21 cellular contexts compared by ENCODE assay signal in genomic region chr4:67546971-67547370, GRCh38. TPM values are rescaled to one million over a fixed set of nuclear protein-coding genes. Genes with fewer than 3 reads are reported as not detected.
DNase-seq lines count a peak whose midpoint lies in the region; ATAC-seq and TF ChIP-seq lines count a peak whose summit lies in the region.
"Had no signal": no experiment of that assay in that cellular context is flagged by ENCODE, and none has a peak within 500 bp of the region (broad histone marks: within the 10 kb centered on the region; RNA-seq: fewer than 3 reads in every experiment).

No MANE protein-coding gene starts in this region.

- H3K9me3 Mint-ChIP-seq in neural progenitor cell (no peaks in the 10 kb centered on the region), Caco-2 (ENCODE audit: unreplicated experiment) (no peaks in the 10 kb centered on the region)
- H3K9me3 Mint-ChIP-seq: activated CD4-positive, alpha-beta T cell treated with anti-CD3 and anti-CD28 coated beads, Interleukin-2, amount 10 ng/mL, durations not matched to agents 7 days and 5 days had no signal

- no peak for TF ChIP-seq RAD21 in IMR-90 (IDR thresholded peaks at IDR 0.05; ENCODE audit: low read length)

- H3K79me1 ChIP-seq in IMR-90 (ENCODE audit: low read depth in 1 of 2, low read length in 2 of 2) (peaks cover 0 to 10% of the 10 kb centered on the region in 2 experiments; a peak in 2 of 4 replicates), mesendoderm (ENCODE audit: low read length) (peaks cover 1% of the 10 kb centered on the region)

- H3K27me3 Mint-ChIP-seq in neural progenitor cell (ENCODE audit: insufficient read depth, low read depth) (peaks cover 3% of the 10 kb centered on the region), Caco-2 (ENCODE audit: insufficient read depth, unreplicated experiment) (no peaks in the 10 kb centered on the region)
- H3K27me3 Mint-ChIP-seq: activated CD4-positive, alpha-beta T cell treated with anti-CD3 and anti-CD28 coated beads, Interleukin-2, amount 10 ng/mL, durations not matched to agents 7 days and 5 days had no signal

- H3K56ac ChIP-seq in IMR-90 (ENCODE audit: extremely low read depth, insufficient read depth, low read length) (no peak overlapping the region), mesendoderm (ENCODE audit: low read length) (no peak overlapping the region)

- H2AK5ac ChIP-seq in IMR-90 (ENCODE audit: low read depth, low read length): no peak overlapping the region
- H2AK5ac ChIP-seq in mesendoderm (ENCODE audit: low read length): no peak overlapping the region

- peaks cover 13% of the 10 kb centered on the region for H3K36me3 ChIP-seq in BLaER1
- no peaks in the 10 kb centered on the region for H3K36me3 ChIP-seq in IMR-90 (ENCODE audit: control insufficient read depth, insufficient read depth, low read length)
- no peaks in the 10 kb centered on the region for H3K36me3 ChIP-seq in neural progenitor cell
- H3K36me3 ChIP-seq in mesendoderm (ENCODE audit: control insufficient read depth, insufficient read depth, low read length): no peaks in the 10 kb centered on the region
- H3K36me3 ChIP-seq in Caco-2 (ENCODE audit: control insufficient read depth, insufficient read depth, low read length): no peaks in the 10 kb centered on the region
- H3K36me3 ChIP-seq: brain microvascular endothelial cell, pancreas had no signal

- POLR2A ChIA-PET in IMR-90 (lab: Charles Lee; ENCODE audit: unreplicated experiment): no interaction called here
- POLR2A ChIA-PET in Caco-2 (lab: Charles Lee): no interaction called here

- DNase-seq in IMR-90 (no peak), cerebellar cortex (ENCODE audit: low spot score) (peak; percentile 11), neural progenitor cell (ENCODE audit: low spot score) (no peak), mesendoderm (no peak), Caco-2 (no peak), Kasumi-1 (lab: John Stamatoyannopoulos, UW) (no peak), NCI-H345 treated with DMSO at 0.1 percent for 48 hours (lab: John Stamatoyannopoulos, UW; ENCODE audit: unreplicated experiment) (no peak)
- DNase-seq: activated CD4-positive, alpha-beta T cell treated with anti-CD3 and anti-CD28 coated beads, Interleukin-2, amount 10 ng/mL, durations not matched to agents 7 days and 5 days; brain microvascular endothelial cell; effector memory CD4-positive, alpha-beta T cell; foreskin keratinocyte; MG63; NCI-H2081; NCI-H526 treated with DMSO at 0.1 percent for 48 hours; pancreas; T-helper 9 cell had no signal

- CTCF ChIA-PET in IMR-90 (lab: Yijun Ruan, JAX): no interaction called here
- CTCF ChIA-PET in Caco-2 (lab: Charles Lee): no interaction called here

- in situ Hi-C loops in IMR-90 (cut with MboI; ENCODE audit: low sequenced_read_pairs): no loop called here

- no peaks in the 10 kb centered on the region for H3F3A ChIP-seq in neural progenitor cell (ENCODE audit: low read depth)

- H4K91ac ChIP-seq in IMR-90 (ENCODE audit: insufficient read depth, low read depth, low read length): no peak overlapping the region

- no peak for ATAC-seq in IMR-90 (ENCODE audit: low read depth)
- ATAC-seq: foreskin keratinocyte, pancreas, Right ventricle myocardium inferior had no signal

- no peak overlapping the region for H2BK15ac ChIP-seq in IMR-90 (ENCODE audit: low read depth, low read length)
- no peak overlapping the region for H2BK15ac ChIP-seq in mesendoderm (replicated peaks; ENCODE audit: low read depth)

- H3K27ac Mint-ChIP-seq in neural progenitor cell (no peak overlapping the region), Caco-2 (ENCODE audit: unreplicated experiment) (no peak overlapping the region)
- H3K27ac Mint-ChIP-seq: activated CD4-positive, alpha-beta T cell treated with anti-CD3 and anti-CD28 coated beads, Interleukin-2, amount 10 ng/mL, durations not matched to agents 7 days and 5 days had no signal

- H3K4me1 Mint-ChIP-seq in neural progenitor cell (peaks cover 13% of the 10 kb centered on the region), Caco-2 (ENCODE audit: low read depth, unreplicated experiment) (peaks cover 11% of the 10 kb centered on the region)

- H3K4me2 ChIP-seq in BLaER1: peak overlapping the region; percentile 83
- no peak overlapping the region for H3K4me2 ChIP-seq in IMR-90 (ENCODE audit: low read depth, low read length)
- no peak overlapping the region for H3K4me2 ChIP-seq in neural progenitor cell
- H3K4me2 ChIP-seq in mesendoderm (ENCODE audit: low read length): no peak overlapping the region

- no peak overlapping the region for H3K23ac ChIP-seq in IMR-90 (ENCODE audit: low read depth, low read length)
- no peak overlapping the region for H3K23ac ChIP-seq in mesendoderm (ENCODE audit: low read length)

- 0 out of 2 replicates have a peak overlapping the region, but pooled peaks have one; percentile 21 for H4K5ac ChIP-seq in IMR-90 (ENCODE audit: low read depth, low read length)
- H4K5ac ChIP-seq in mesendoderm (ENCODE audit: low read length): no peak overlapping the region

- no peak overlapping the region for H3K4me3 Mint-ChIP-seq in neural progenitor cell
- H3K4me3 Mint-ChIP-seq in Caco-2 (ENCODE audit: unreplicated experiment): no peak overlapping the region

- no peak for TF ChIP-seq CTCF in IMR-90 (conservative IDR thresholded peaks at IDR 0.05; ENCODE audit: low read depth, low read length)
- no peak for TF ChIP-seq CTCF in neural progenitor cell (IDR thresholded peaks at IDR 0.05)
- no peak for TF ChIP-seq CTCF in Caco-2 (IDR thresholded peaks at IDR 0.05; ENCODE audit: insufficient read depth in 1 of 2, low read depth in 1 of 2, low read length in 1 of 2, severe bottlenecking in 1 of 2, unreplicated experiment in 1 of 2)

- H3K27me3 ChIP-seq in BLaER1 (no peaks in the 10 kb centered on the region), IMR-90 (ENCODE audit: control insufficient read depth, insufficient read depth, low read length) (no peaks in the 10 kb centered on the region), neural progenitor cell (no peaks in the 10 kb centered on the region), mesendoderm (ENCODE audit: insufficient read depth, low read length, poor library complexity) (no peaks in the 10 kb centered on the region), Caco-2 (replicated peaks; ENCODE audit: control insufficient read depth, insufficient read depth, low read length) (no peaks in the 10 kb centered on the region)
- H3K27me3 ChIP-seq: brain microvascular endothelial cell, foreskin keratinocyte, MG63 had no signal

- intact Hi-C loops in IMR-90 (cut with micrococcal nuclease): no loop called here
- intact Hi-C loops in Caco-2 (cut with micrococcal nuclease; ENCODE audit: unreplicated experiment): loop anchor here (5.0 kb wide), 1 partner anchor 85 kb away; no protein-coding TSS in a partner anchor

- H4K20me1 ChIP-seq in BLaER1 (peaks cover 16% of the 10 kb centered on the region; the same call in 1 of the 2 replicates), IMR-90 (ENCODE audit: insufficient read depth, low read length) (no peaks in the 10 kb centered on the region), neural progenitor cell (ENCODE audit: low read depth) (peaks cover 3% of the 10 kb centered on the region)

- H2AK9ac ChIP-seq in IMR-90 (replicated peaks; ENCODE audit: low read depth, low read length, poor library complexity): no peak overlapping the region

- H3K27ac ChIP-seq in BLaER1 (no peak overlapping the region), IMR-90 (ENCODE audit: insufficient read depth, low read length) (no peak overlapping the region), neural progenitor cell (no peak overlapping the region), mesendoderm (ENCODE audit: low read depth, low read length) (no peak overlapping the region)
- H3K27ac ChIP-seq: brain microvascular endothelial cell, C4-2B, foreskin keratinocyte, pancreas had no signal

- BruUV-seq in IMR-90 (replicated peaks; lab: Mats Ljungman, UMichigan) (no TSS peak), Caco-2 (replicated peaks; lab: Mats Ljungman, UMichigan) (no TSS peak)

- WGBS in IMR-90 (ENCODE audit: extremely low coverage in 2 of 2, insufficient read length in 1 of 2), 2 experiments: no CpG with 5 or more reads among the region's 4 CpGs
- WGBS in mesendoderm (ENCODE audit: extremely low coverage, insufficient coverage, low lambda C conversion rate): no CpG with 5 or more reads among the region's 4 CpGs

- H2AFZ ChIP-seq in IMR-90 (replicated peaks; ENCODE audit: low read length, poor library complexity): no peak overlapping the region
- peak overlapping the region; percentile 77 for H2AFZ ChIP-seq in neural progenitor cell (replicated peaks)

- H2BK5ac ChIP-seq in IMR-90 (ENCODE audit: low read depth, low read length, poor library complexity, severe bottlenecking): no peak overlapping the region
- H2BK5ac ChIP-seq in mesendoderm (ENCODE audit: low read length): no peak overlapping the region

- no peak overlapping the region for H2BK20ac ChIP-seq in IMR-90 (ENCODE audit: low read depth, low read length)

- no peak for TF ChIP-seq POLR2A in IMR-90 (IDR thresholded peaks at IDR 0.05; ENCODE audit: low read depth, low read length)

- H3K4me1 ChIP-seq in BLaER1 (peaks cover 50% of the 10 kb centered on the region), IMR-90 (ENCODE audit: control insufficient read depth, insufficient read depth, low read length) (no peaks in the 10 kb centered on the region), neural progenitor cell (peaks cover 15% of the 10 kb centered on the region), mesendoderm (ENCODE audit: control insufficient read depth, low read depth, low read length) (no peaks in the 10 kb centered on the region), Caco-2 (peaks cover 11% of the 10 kb centered on the region; the same call in 1 of the 2 replicates)
- H3K4me1 ChIP-seq: foreskin keratinocyte had no signal

- H3K79me2 ChIP-seq in neural progenitor cell (ENCODE audit: low read depth) (peaks cover 33% of the 10 kb centered on the region), mesendoderm (ENCODE audit: control insufficient read depth, insufficient read depth, low read length) (peaks cover 5% of the 10 kb centered on the region)

- H3K9me1 ChIP-seq in IMR-90 (ENCODE audit: insufficient read depth, low read length): no peaks in the 10 kb centered on the region

- H3K18ac ChIP-seq in IMR-90 (ENCODE audit: low read depth, low read length) (no peak overlapping the region), mesendoderm (ENCODE audit: low read length) (no peak overlapping the region)

- H3K36me3 Mint-ChIP-seq in neural progenitor cell: no peaks in the 10 kb centered on the region
- peaks cover 12% of the 10 kb centered on the region for H3K36me3 Mint-ChIP-seq in Caco-2 (ENCODE audit: insufficient read depth, unreplicated experiment)

- H3K9ac ChIP-seq in BLaER1 (no peak overlapping the region), IMR-90 (ENCODE audit: low read depth, low read length) (no peak overlapping the region), neural progenitor cell (no peak overlapping the region), mesendoderm (ENCODE audit: low read length) (no peak overlapping the region)

- H2BK120ac ChIP-seq in IMR-90 (ENCODE audit: low read depth, low read length): no peak overlapping the region
- H2BK120ac ChIP-seq in mesendoderm (ENCODE audit: low read depth, low read length): no peak overlapping the region

- dilution Hi-C loops in IMR-90 (cut with HindIII; ENCODE audit: low sequenced_read_pairs, unreplicated experiment): no loop called here

- H4K8ac ChIP-seq in IMR-90 (ENCODE audit: low read depth in 2 of 2, low read length in 2 of 2) (no peak overlapping the region), mesendoderm (ENCODE audit: low read depth, low read length) (no peak overlapping the region)

- no peak overlapping the region for H3K4me3 ChIP-seq in BLaER1
- H3K4me3 ChIP-seq in IMR-90 (ENCODE audit: insufficient read depth, low read depth, low read length): no peak overlapping the region
- no peak overlapping the region for H3K4me3 ChIP-seq in neural progenitor cell
- no peak overlapping the region for H3K4me3 ChIP-seq in mesendoderm (ENCODE audit: low read length)
- H3K4me3 ChIP-seq in Caco-2 (ENCODE audit: low read depth, low read length): no peak overlapping the region
- H3K4me3 ChIP-seq: lung, MG63, pancreas had no signal

- H3K14ac ChIP-seq in IMR-90 (replicated peaks; ENCODE audit: low read depth, low read length): no peak overlapping the region

- no peaks in the 10 kb centered on the region for H3K9me3 ChIP-seq in BLaER1
- H3K9me3 ChIP-seq in IMR-90 (ENCODE audit: control insufficient read depth, insufficient read depth, low read length): no peaks in the 10 kb centered on the region
- no peaks in the 10 kb centered on the region for H3K9me3 ChIP-seq in neural progenitor cell (ENCODE audit: low read depth)
- no peaks in the 10 kb centered on the region for H3K9me3 ChIP-seq in Caco-2
- H3K9me3 ChIP-seq: MG63, pancreas had no signal

- no peak overlapping the region for H3K4ac ChIP-seq in IMR-90 (ENCODE audit: low read depth, low read length)
- H3K4ac ChIP-seq in mesendoderm (ENCODE audit: low read depth, low read length): no peak overlapping the region

RNA-seq across cellular contexts. Expression of gene CENPC, which starts 1.7 kb away (rescaled TPM):
- total RNA-seq in IMR-90 (2012; rRNA removed) (6.6 and 13.6 TPM in 2 replicates), neural progenitor cell (ENCODE audit: low replicate concordance) (48.4 and 85.2 TPM in 2 replicates), Caco-2 (2022) (19.5 and 19.7 TPM in 2 replicates)
- polyA plus RNA-seq in IMR-90 (2012; rRNA removed): 3.2 and 4.2 TPM in 2 replicates
- polyA plus RNA-seq in IMR-90 (2012; cell fraction: cytosol; rRNA removed): 0.24 and 0.26 TPM in 2 replicates
- polyA plus RNA-seq in IMR-90 (2012; cell fraction: nucleus; rRNA removed; ENCODE audit: low replicate concordance): 0.94 and 7.5 TPM in 2 replicates
- polyA plus RNA-seq in mesendoderm (2013, experiment 1 of 2): 10.3 TPM
- polyA plus RNA-seq in mesendoderm (2013, experiment 2 of 2): 10.4 TPM

RNA-seq across cellular contexts. Expression of gene STAP1, which starts 11.6 kb away (rescaled TPM):
- not detected in 2 replicates for total RNA-seq in IMR-90 (2012; rRNA removed)
- not detected in 2 replicates for polyA plus RNA-seq in IMR-90 (2012; rRNA removed)
- polyA plus RNA-seq in IMR-90 (2012; cell fraction: cytosol; rRNA removed): not detected in 2 replicates
- polyA plus RNA-seq in IMR-90 (2012; cell fraction: nucleus; rRNA removed; ENCODE audit: low replicate concordance): not detected in 2 replicates
- not detected in 2 replicates for total RNA-seq in neural progenitor cell (ENCODE audit: low replicate concordance)
- not detected for polyA plus RNA-seq in mesendoderm (2013, experiment 1 of 2)
- not detected for polyA plus RNA-seq in mesendoderm (2013, experiment 2 of 2)
- total RNA-seq in Caco-2 (2022): not detected in 2 replicates
- total RNA-seq: foreskin keratinocyte, HT-29, Right ventricle myocardium inferior had no signal
- polyA plus RNA-seq: foreskin keratinocyte had no signal
